14 cellular contexts compared by ENCODE assay signal in genomic region chr7:42878303-42878702, GRCh38.
"Had no signal": no experiment of that assay in that cellular context is flagged by ENCODE, and none has a peak within 500 bp of the region (broad histone marks: within the 10 kb centered on the region; RNA-seq: fewer than 3 reads in every experiment).

No MANE protein-coding gene starts in this region.

- H3K4me3 ChIP-seq: adrenal gland, thyroid gland, vagina had no signal

- ATAC-seq: activated T-cell treated with anti-CD3 and anti-CD28 coated beads, Interleukin-2, amount 50 U/mL, for 4 hours; stimulated activated memory B cell treated with anti-CD40 and anti-IgM and Interleukin-4, amounts not matched to agents 10 μg/mL and 1 μg/mL and 100 μg/mL, for 72 hours; WTC11 had no signal

- H3K27ac ChIP-seq: adrenal gland, epithelial cell of prostate, thyroid gland, vagina had no signal

- H3K27ac Mint-ChIP-seq: activated CD4-positive, alpha-beta memory T cell treated with anti-CD3 and anti-CD28 coated beads, Interleukin-2, amount 10 ng/mL, durations not matched to agents 7 days and 5 days; activated naive CD4-positive, alpha-beta T cell treated with anti-CD3 and anti-CD28 coated beads, Interleukin-2, amount 50 U/mL, for 24 hours; immature natural killer cell; mesothelial cell of epicardium; stimulated activated memory B cell treated with anti-CD40 and anti-IgM and Interleukin-4, amounts not matched to agents 10 μg/mL and 1 μg/mL and 100 μg/mL, for 72 hours; WTC11 had no signal

- H3K9me3 ChIP-seq: adrenal gland, thyroid gland, vagina had no signal

- H3K27me3 ChIP-seq: adrenal gland, thyroid gland, vagina had no signal

- H3K36me3 Mint-ChIP-seq: activated naive CD4-positive, alpha-beta T cell treated with anti-CD3 and anti-CD28 coated beads, Interleukin-2, amount 50 U/mL, for 24 hours; immature natural killer cell; mesothelial cell of epicardium; stimulated activated memory B cell treated with anti-CD40 and anti-IgM and Interleukin-4, amounts not matched to agents 10 μg/mL and 1 μg/mL and 100 μg/mL, for 72 hours had no signal

- DNase-seq: activated CD4-positive, alpha-beta memory T cell treated with anti-CD3 and anti-CD28 coated beads, Interleukin-2, amount 10 ng/mL, durations not matched to agents 7 days and 5 days; activated CD4-positive, alpha-beta T cell treated with anti-CD3 and anti-CD28 coated beads for 4 hours; activated effector memory CD4-positive, alpha-beta T cell treated with anti-CD3 and anti-CD28 coated beads, Interleukin-2, amount 50 U/mL, for 16 hours; activated T-cell treated with anti-CD3 and anti-CD28 coated beads, Interleukin-2, amount 50 U/mL, for 4 hours; adrenal gland; head of caudate nucleus; immature natural killer cell; thyroid gland had no signal

- H3K4me1 Mint-ChIP-seq: activated CD4-positive, alpha-beta memory T cell treated with anti-CD3 and anti-CD28 coated beads, Interleukin-2, amount 10 ng/mL, durations not matched to agents 7 days and 5 days; activated naive CD4-positive, alpha-beta T cell treated with anti-CD3 and anti-CD28 coated beads, Interleukin-2, amount 50 U/mL, for 24 hours; immature natural killer cell; mesothelial cell of epicardium; stimulated activated memory B cell treated with anti-CD40 and anti-IgM and Interleukin-4, amounts not matched to agents 10 μg/mL and 1 μg/mL and 100 μg/mL, for 72 hours had no signal

- H3K27me3 Mint-ChIP-seq: activated naive CD4-positive, alpha-beta T cell treated with anti-CD3 and anti-CD28 coated beads, Interleukin-2, amount 50 U/mL, for 24 hours had no signal

- H3K4me1 ChIP-seq: adrenal gland, thyroid gland, vagina had no signal

- H3K9me3 Mint-ChIP-seq: activated CD4-positive, alpha-beta memory T cell treated with anti-CD3 and anti-CD28 coated beads, Interleukin-2, amount 10 ng/mL, durations not matched to agents 7 days and 5 days; activated naive CD4-positive, alpha-beta T cell treated with anti-CD3 and anti-CD28 coated beads, Interleukin-2, amount 50 U/mL, for 24 hours; activated T-cell treated with anti-CD3 and anti-CD28 coated beads, Interleukin-2, amount 50 U/mL, for 4 hours; immature natural killer cell; mesothelial cell of epicardium; stimulated activated memory B cell treated with anti-CD40 and anti-IgM and Interleukin-4, amounts not matched to agents 10 μg/mL and 1 μg/mL and 100 μg/mL, for 72 hours had no signal

- H3K36me3 ChIP-seq: adrenal gland, thyroid gland, vagina had no signal

- H3K4me3 Mint-ChIP-seq: activated CD4-positive, alpha-beta memory T cell treated with anti-CD3 and anti-CD28 coated beads, Interleukin-2, amount 10 ng/mL, durations not matched to agents 7 days and 5 days; activated naive CD4-positive, alpha-beta T cell treated with anti-CD3 and anti-CD28 coated beads, Interleukin-2, amount 50 U/mL, for 24 hours; activated T-cell treated with anti-CD3 and anti-CD28 coated beads, Interleukin-2, amount 50 U/mL, for 4 hours; immature natural killer cell; mesothelial cell of epicardium; stimulated activated memory B cell treated with anti-CD40 and anti-IgM and Interleukin-4, amounts not matched to agents 10 μg/mL and 1 μg/mL and 100 μg/mL, for 72 hours; WTC11 had no signal
